In the genomic region with DNA sequence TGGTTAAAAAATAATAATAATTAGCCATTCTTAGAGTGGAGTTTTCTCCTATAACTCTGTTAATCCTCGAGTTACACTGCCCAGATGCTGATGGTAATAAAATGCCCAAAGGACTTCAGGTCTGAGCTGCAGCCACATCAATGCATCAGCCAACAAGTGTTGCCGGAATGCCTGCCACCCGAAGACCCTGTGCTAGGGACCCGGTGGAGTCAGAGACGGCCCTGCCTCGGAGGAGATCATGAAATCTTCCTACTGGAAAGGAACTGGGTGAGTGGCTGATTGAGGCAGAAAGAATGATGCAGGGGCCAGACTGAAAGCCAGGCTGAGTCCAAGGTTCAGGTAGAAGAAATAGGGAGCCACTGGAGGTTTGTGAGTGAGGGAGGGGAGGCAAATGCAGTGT, we compare ENCODE assay signal across 16 cellular contexts.
DNase-seq lines count a peak whose midpoint lies in the region; TF ChIP-seq lines count a peak whose summit lies in the region.
"Had no signal": no experiment of that assay in that cellular context is flagged by ENCODE, and none has a peak within 500 bp of the region (broad histone marks: within the 10 kb centered on the region; RNA-seq: fewer than 3 reads in every experiment).

No MANE protein-coding gene starts in this region.

- no peak overlapping the region for H2BK120ac ChIP-seq in trophoblast cell (ENCODE audit: insufficient read depth, low read length, poor library complexity)

- H3K14ac ChIP-seq in trophoblast cell (ENCODE audit: low read length) = no peak overlapping the region

- H4K12ac ChIP-seq in trophoblast cell (ENCODE audit: low read depth, low read length) = no peak overlapping the region

- H3K79me2 ChIP-seq in trophoblast cell (ENCODE audit: control insufficient read depth, insufficient read depth, low read length, poor library complexity) = peaks cover 2% of the 10 kb centered on the region
- H3K79me2 ChIP-seq: parathyroid adenoma had no signal

- no peak overlapping the region for H2BK5ac ChIP-seq in trophoblast cell (ENCODE audit: low read depth, low read length, poor library complexity)

- H2AFZ ChIP-seq in trophoblast cell (ENCODE audit: insufficient read depth, low read length, poor library complexity) = no peak overlapping the region

- no peaks in the 10 kb centered on the region for H3K36me3 ChIP-seq in BLaER1 treated with 17β-estradiol and CSF1 and Interleukin-3, amounts not matched to agents 10 nM and 100 nM
- H3K36me3 ChIP-seq in HUES6 (ENCODE audit: control insufficient read depth, insufficient read depth, low read length) (no peaks in the 10 kb centered on the region), trophoblast cell (ENCODE audit: control insufficient read depth in 1 of 2, insufficient read depth in 2 of 2, low read length in 2 of 2) (no peaks in the 10 kb centered on the region), HAP-1 (replicated peaks) (no peaks in the 10 kb centered on the region)
- H3K36me3 ChIP-seq: cardiac muscle cell had no signal

- H3K4me1 ChIP-seq in BLaER1 treated with 17β-estradiol and CSF1 and Interleukin-3, amounts not matched to agents 10 nM and 100 nM = peaks cover 25 to 57% (median 42%) of the 10 kb centered on the region in 10 experiments
- peaks cover 46% of the 10 kb centered on the region for H3K4me1 ChIP-seq in HUES6 (ENCODE audit: control insufficient read depth, insufficient read depth, low read length)
- H3K4me1 ChIP-seq in trophoblast cell (ENCODE audit: control insufficient read depth in 1 of 2, insufficient read depth in 2 of 2, low read length in 2 of 2) = peaks cover 14 to 18% of the 10 kb centered on the region in 2 experiments
- peaks cover 7% of the 10 kb centered on the region for H3K4me1 ChIP-seq in HAP-1
- H3K4me1 ChIP-seq: parathyroid adenoma had no signal

- WGBS in trophoblast cell (ENCODE audit: extremely low coverage, insufficient coverage, insufficient read length) = no CpG with 5 or more reads among the region's 6 CpGs

- H2AK5ac ChIP-seq in trophoblast cell (ENCODE audit: low read length) = peak overlapping the region; percentile 52

- no peak overlapping the region for H3K23ac ChIP-seq in trophoblast cell (ENCODE audit: low read length)

- in situ Hi-C loops in HAP-1 (cut with MboI; ENCODE audit: low sequenced_read_pairs) = no loop called here

- no peaks in the 10 kb centered on the region for H3K9me3 ChIP-seq in BLaER1 treated with 17β-estradiol and CSF1 and Interleukin-3, amounts not matched to agents 10 nM and 100 nM (replicated peaks in 1 of 11)
- H3K9me3 ChIP-seq in HUES6 (ENCODE audit: control insufficient read depth, insufficient read depth, low read depth, low read length) (no peaks in the 10 kb centered on the region), trophoblast cell (ENCODE audit: insufficient read depth, low read depth, low read length) (peaks cover under 1% of the 10 kb centered on the region), HAP-1 (no peaks in the 10 kb centered on the region)

- peak overlapping the region; percentile 91 to 98 (median 96) for H3K4me2 ChIP-seq in BLaER1 treated with 17β-estradiol and CSF1 and Interleukin-3, amounts not matched to agents 10 nM and 100 nM
- H3K4me2 ChIP-seq in trophoblast cell (ENCODE audit: low read length) = no peak overlapping the region

- peak overlapping the region; percentile 39 for H2BK12ac ChIP-seq in trophoblast cell (ENCODE audit: low read length)

- H4K91ac ChIP-seq in trophoblast cell (ENCODE audit: low read depth, low read length) = peak overlapping the region; percentile 12

- DNase-seq in fibroblast of the aortic adventitia (ENCODE audit: low read depth) (no peak), trophoblast cell (no peak), iPS-NIHi11 (ENCODE audit: low spot score) (no peak), coronary artery (ENCODE audit: low spot score) (no peak), SHP77 treated with DMSO at 0.1 percent for 48 hours (lab: John Stamatoyannopoulos, UW) (no peak), HAP-1 (ENCODE audit: low spot score in 2 of 2) (no peak)
- DNase-seq: activated T-cell treated with anti-CD3 and anti-CD28 coated beads, Interleukin-2, amount 50 U/mL, for 1 hour; CD4-positive, alpha-beta T cell; kidney; mammary epithelial cell; NCI-H2171 had no signal

- TF ChIP-seq CTCF in fibroblast of the aortic adventitia (IDR thresholded peaks at IDR 0.05; ENCODE audit: insufficient read depth, low read length) = peak; percentile 0
- no peak for TF ChIP-seq CTCF in coronary artery (IDR thresholded peaks at IDR 0.05)

- H3K79me1 ChIP-seq in trophoblast cell (ENCODE audit: low read length) = peaks cover 4% of the 10 kb centered on the region

- H3K27ac ChIP-seq in BLaER1 treated with 17β-estradiol and CSF1 and Interleukin-3, amounts not matched to agents 10 nM and 100 nM = peak overlapping the region in 2 of 11 experiments; percentile 7 to 87; a peak in 3 of 22 replicates
- H3K27ac ChIP-seq in HUES6 (ENCODE audit: low read depth, low read length) = peak overlapping the region; percentile 79; the same call in 1 of the 2 replicates
- no peak overlapping the region for H3K27ac ChIP-seq in trophoblast cell (ENCODE audit: low read depth, low read length)
- H3K27ac ChIP-seq in coronary artery = no peak overlapping the region
- H3K27ac ChIP-seq: cardiac muscle cell, RWPE1 had no signal

- H3K27me3 ChIP-seq in BLaER1 treated with 17β-estradiol and CSF1 and Interleukin-3, amounts not matched to agents 10 nM and 100 nM = no peaks in the 10 kb centered on the region; a peak in 1 of 22 replicates
- H3K27me3 ChIP-seq in HUES6 (ENCODE audit: control insufficient read depth, insufficient read depth, low read length) = no peaks in the 10 kb centered on the region
- H3K27me3 ChIP-seq in trophoblast cell (ENCODE audit: insufficient read depth, low read length) = no peaks in the 10 kb centered on the region
- no peaks in the 10 kb centered on the region for H3K27me3 ChIP-seq in HAP-1 (ENCODE audit: low read depth)
- H3K27me3 ChIP-seq: cardiac muscle cell had no signal

- H4K20me1 ChIP-seq in BLaER1 treated with 17β-estradiol and CSF1 and Interleukin-3, amounts not matched to agents 10 nM and 100 nM = peaks cover 0 to 8% (median 0%) of the 10 kb centered on the region in 11 experiments; a peak in 2 of 22 replicates

- no peak overlapping the region for H3K4me3 ChIP-seq in BLaER1 treated with 17β-estradiol and CSF1 and Interleukin-3, amounts not matched to agents 10 nM and 100 nM
- H3K4me3 ChIP-seq in HUES6 (ENCODE audit: low read depth, low read length) (peak overlapping the region; percentile 40; the same call in 1 of the 2 replicates), fibroblast of the aortic adventitia (ENCODE audit: low read depth, low read length) (no peak overlapping the region), trophoblast cell (ENCODE audit: low read depth, low read length) (no peak overlapping the region), coronary artery (no peak overlapping the region), HAP-1 (no peak overlapping the region)

- H4K8ac ChIP-seq in trophoblast cell (ENCODE audit: low read depth, low read length) = no peak overlapping the region

- no peak overlapping the region for H3K4ac ChIP-seq in trophoblast cell (ENCODE audit: low read depth, low read length)

- no peak overlapping the region for H3K18ac ChIP-seq in trophoblast cell (ENCODE audit: low read length)

- peak overlapping the region in 4 of 11 experiments; percentile 73 to 78 (median 75); a peak in 7 of 22 replicates for H3K9ac ChIP-seq in BLaER1 treated with 17β-estradiol and CSF1 and Interleukin-3, amounts not matched to agents 10 nM and 100 nM
- H3K9ac ChIP-seq in HUES6 (ENCODE audit: low read length) = peak overlapping the region; percentile 39
- H3K9ac ChIP-seq in trophoblast cell (ENCODE audit: low read length) = no peak overlapping the region
- H3K9ac ChIP-seq: parathyroid adenoma had no signal
